8 cellular contexts compared by ENCODE assay signal in the genomic region with DNA sequence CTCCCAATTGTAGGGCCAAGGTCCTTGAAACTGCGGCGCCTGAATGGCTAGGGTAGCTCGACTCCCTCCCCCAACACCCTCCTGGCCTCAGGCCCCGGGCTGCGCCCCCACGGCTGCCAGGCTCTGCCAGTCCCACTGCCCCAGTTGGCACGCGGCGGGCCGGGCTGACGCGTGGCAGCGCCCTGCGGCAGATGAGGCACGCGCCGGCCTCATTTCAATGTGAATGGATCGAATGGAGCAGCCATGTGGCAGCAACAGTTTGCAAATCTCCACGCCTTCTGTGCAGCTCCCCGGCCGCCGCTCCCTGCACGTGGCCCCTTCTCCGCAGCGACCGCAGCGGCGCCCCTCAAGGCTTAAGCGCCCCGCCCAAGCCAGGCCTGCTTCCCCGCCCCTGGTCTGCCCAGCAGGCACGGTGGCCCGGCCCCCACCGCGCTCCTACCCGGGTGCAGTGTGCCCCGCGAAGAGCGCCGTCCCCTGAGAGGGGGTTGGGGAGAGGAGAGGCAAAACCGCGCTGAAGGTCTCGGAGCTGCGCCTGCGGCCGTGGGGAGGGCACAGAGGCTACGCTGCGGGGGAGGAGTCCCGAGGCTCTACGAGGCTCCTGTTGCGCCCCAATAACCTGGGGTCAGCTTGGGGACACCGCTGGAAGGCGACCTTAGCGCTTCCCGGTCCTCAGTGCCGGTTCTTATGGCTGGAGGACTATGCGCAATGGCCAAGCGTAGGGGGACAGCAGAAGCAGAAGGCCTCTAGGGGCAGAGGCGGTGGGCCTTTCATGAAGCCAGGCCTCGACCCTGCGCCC.
DNase-seq lines count a peak whose midpoint lies in the region; ATAC-seq, FAIRE-seq and TF ChIP-seq lines count a peak whose summit lies in the region.

No MANE protein-coding gene starts in this region.

- H3K9me2 ChIP-seq in Loucy (replicated peaks; ENCODE audit: low read depth, low read length): no peaks in the 10 kb centered on the region

- FAIRE-seq in urothelium cell line (lab: Jason Lieb, UNC): no peak

- H3K79me2 ChIP-seq in Loucy (ENCODE audit: insufficient read depth, low read length): no peaks in the 10 kb centered on the region

- peak; percentile 33 for DNase-seq in cerebellar cortex (ENCODE audit: low spot score)
- no peak for DNase-seq in urothelium cell line (ENCODE audit: low spot score)

- peak overlapping the region; percentile 90 to 100 (median 99) for H3K4me2 ChIP-seq in BLaER1 treated with 17β-estradiol and CSF1 and Interleukin-3, amounts not matched to agents 10 nM and 100 nM
- H3K4me2 ChIP-seq in Loucy (ENCODE audit: low read depth, low read length, poor library complexity, severe bottlenecking): peak overlapping the region; percentile 64

- H3F3A ChIP-seq in Loucy (ENCODE audit: low read depth): no peaks in the 10 kb centered on the region

- peaks cover 0 to 50% (median 24%) of the 10 kb centered on the region in 11 experiments; a peak in 15 of 22 replicates for H4K20me1 ChIP-seq in BLaER1 treated with 17β-estradiol and CSF1 and Interleukin-3, amounts not matched to agents 10 nM and 100 nM
- H4K20me1 ChIP-seq in Loucy (ENCODE audit: insufficient read depth, low read length, poor library complexity, severe bottlenecking): no peaks in the 10 kb centered on the region

- H3K27me3 ChIP-seq in BLaER1 treated with 17β-estradiol and CSF1 and Interleukin-3, amounts not matched to agents 10 nM and 100 nM: peaks cover 74 to 92% (median 83%) of the 10 kb centered on the region in 11 experiments
- H3K27me3 ChIP-seq in Loucy (ENCODE audit: insufficient read depth, low read length, poor library complexity, severe bottlenecking) (peaks cover 16% of the 10 kb centered on the region), mucosa of rectum (ENCODE audit: control insufficient read depth in 2 of 2, insufficient read depth in 2 of 2, low read length in 2 of 2) (peaks cover 13% of the 10 kb centered on the region in 2 donors)

- no peak for TF ChIP-seq CTCF in Loucy (conservative IDR thresholded peaks at IDR 0.05; ENCODE audit: low read length)

- peak overlapping the region in 8 of 11 experiments; percentile 0 to 68 (median 26); a peak in 8 of 22 replicates for H3K9ac ChIP-seq in BLaER1 treated with 17β-estradiol and CSF1 and Interleukin-3, amounts not matched to agents 10 nM and 100 nM
- H3K9ac ChIP-seq in Loucy (ENCODE audit: low read depth, low read length, poor library complexity, severe bottlenecking): no peak overlapping the region
- H3K9ac ChIP-seq in mucosa of rectum (ENCODE audit: low read depth in 1 of 2, low read length in 2 of 2): no peak overlapping the region

- no peaks in the 10 kb centered on the region for H3K36me3 ChIP-seq in BLaER1 treated with 17β-estradiol and CSF1 and Interleukin-3, amounts not matched to agents 10 nM and 100 nM
- H3K36me3 ChIP-seq in Loucy (ENCODE audit: insufficient read depth, low read length) (no peaks in the 10 kb centered on the region), mucosa of rectum (ENCODE audit: control insufficient read depth in 2 of 2, insufficient read depth in 2 of 2, low read length in 2 of 2) (no peaks in the 10 kb centered on the region)

- no peak for ATAC-seq in GM21528 (IDR thresholded peaks at IDR 0.05; ENCODE audit: low FRiP score, unreplicated experiment)
- ATAC-seq in HG03280 (IDR thresholded peaks at IDR 0.05; ENCODE audit: unreplicated experiment): no peak
- no peak for ATAC-seq in GM19455 (IDR thresholded peaks at IDR 0.05; ENCODE audit: unreplicated experiment)

- peaks cover 54 to 86% (median 78%) of the 10 kb centered on the region in 10 experiments for H3K4me1 ChIP-seq in BLaER1 treated with 17β-estradiol and CSF1 and Interleukin-3, amounts not matched to agents 10 nM and 100 nM
- H3K4me1 ChIP-seq in Loucy (ENCODE audit: insufficient read depth, low read length, poor library complexity, severe bottlenecking) (peaks cover 24% of the 10 kb centered on the region), mucosa of rectum (ENCODE audit: control insufficient read depth in 2 of 2, insufficient read depth in 2 of 2, low read length in 2 of 2) (peaks cover 49 to 56% of the 10 kb centered on the region in 2 donors)

- H2AFZ ChIP-seq in Loucy (ENCODE audit: low read length): peak overlapping the region; percentile 67; the same call in 1 of the 2 replicates

- peak overlapping the region; percentile 29 to 62 (median 44); a peak in 18 of 20 replicates for H3K4me3 ChIP-seq in BLaER1 treated with 17β-estradiol and CSF1 and Interleukin-3, amounts not matched to agents 10 nM and 100 nM
- H3K4me3 ChIP-seq in Loucy (ENCODE audit: low read length, poor library complexity, severe bottlenecking) (peak overlapping the region; percentile 45), mucosa of rectum (ENCODE audit: low read length in 2 of 2) (peak overlapping the region; percentile 22 to 56)

- no peaks in the 10 kb centered on the region for H3K9me3 ChIP-seq in BLaER1 treated with 17β-estradiol and CSF1 and Interleukin-3, amounts not matched to agents 10 nM and 100 nM (replicated peaks in 1 of 11)
- H3K9me3 ChIP-seq in Loucy (ENCODE audit: insufficient read depth, low read depth, low read length): no peaks in the 10 kb centered on the region
- H3K9me3 ChIP-seq in mucosa of rectum (ENCODE audit: control insufficient read depth in 2 of 2, low read length in 2 of 2): no peaks in the 10 kb centered on the region

- H3K27ac ChIP-seq in BLaER1 treated with 17β-estradiol and CSF1 and Interleukin-3, amounts not matched to agents 10 nM and 100 nM: peak overlapping the region in 2 of 11 experiments; percentile 11 to 13; a peak in 2 of 22 replicates
- peak overlapping the region in 1 of 2 donors; percentile 16 for H3K27ac ChIP-seq in mucosa of rectum (ENCODE audit: low read depth in 2 of 2, low read length in 2 of 2)

Comparison
In these comparisons a context has a peak if more than half of its experiments do, and no peak if none do; other contexts are left out.
1. H3K9ac ChIP-seq: peak in BLaER1 treated with 17β-estradiol and CSF1 and Interleukin-3, amounts not matched to agents 10 nM and 100 nM (8 of 11); none in Loucy (single experiment) and mucosa of rectum (0 of 2).
2. Peak in every context shown above with its lines, with median percentiles within 50 percentile points of each other: H3K4me3 ChIP-seq.